12 cellular contexts compared by ENCODE assay signal in genomic region chr3:18531662-18532061, GRCh38.
DNase-seq lines count a peak whose midpoint lies in the region; ATAC-seq and TF ChIP-seq lines count a peak whose summit lies in the region.
"Had no signal": no experiment of that assay in that cellular context is flagged by ENCODE, and none has a peak within 500 bp of the region (broad histone marks: within the 10 kb centered on the region; RNA-seq: fewer than 3 reads in every experiment).

No MANE protein-coding gene starts in this region.

- peaks cover 6% of the 10 kb centered on the region for H3K9me3 Mint-ChIP-seq in activated T-helper 2 cell treated with anti-CD3 and anti-CD28 coated beads, Interferon-gamma antibody, Interleukin-2, Interleukin-4, amounts not matched to agents 10 μg/mL and 5 μg/mL and 100 μg/mL, durations not matched to agents 14 hours and 24 hours and 36 hours
- H3K9me3 Mint-ChIP-seq in mesothelial cell of epicardium, result no peaks in the 10 kb centered on the region
- peaks cover 23% of the 10 kb centered on the region for H3K9me3 Mint-ChIP-seq in HFFc6

- DNase-seq in NAMALWA (ENCODE audit: low spot score) (peak; percentile 36), NCI-H2029 treated with DMSO at 0.1 percent for 48 hours (lab: John Stamatoyannopoulos, UW) (no peak), mesothelial cell of epicardium (ENCODE audit: low spot score in 2 of 2, unreplicated experiment in 2 of 2) (no peak), HFFc6 (no peak)
- DNase-seq in activated T-helper 2 cell treated with anti-CD3 and anti-CD28 coated beads, Interferon-gamma antibody, Interleukin-2, Interleukin-4, amounts not matched to agents 10 μg/mL and 5 μg/mL and 100 μg/mL, durations not matched to agents 14 hours and 24 hours and 36 hours (ENCODE audit: low spot score), result no peak
- DNase-seq: CD4-positive, alpha-beta memory T cell; left ventricle myocardium superior; NCI-H2171 treated with DMSO at 0.1 percent for 48 hours had no signal

- no peak overlapping the region for H3K27ac Mint-ChIP-seq in activated T-helper 2 cell treated with anti-CD3 and anti-CD28 coated beads, Interferon-gamma antibody, Interleukin-2, Interleukin-4, amounts not matched to agents 10 μg/mL and 5 μg/mL and 100 μg/mL, durations not matched to agents 14 hours and 24 hours and 36 hours
- H3K27ac Mint-ChIP-seq in mesothelial cell of epicardium (no peak overlapping the region), HFFc6 (no peak overlapping the region)

- ATAC-seq in GM18519 (IDR thresholded peaks at IDR 0.05; ENCODE audit: low FRiP score, unreplicated experiment) (peak; percentile 96), GM19468 (IDR thresholded peaks at IDR 0.05; ENCODE audit: extremely low read depth, unreplicated experiment) (peak; percentile 74), HG02938 (IDR thresholded peaks at IDR 0.05; ENCODE audit: unreplicated experiment) (peak; percentile 89)
- ATAC-seq: HCT116, left ventricle myocardium superior had no signal

- H3K4me1 Mint-ChIP-seq in activated T-helper 2 cell treated with anti-CD3 and anti-CD28 coated beads, Interferon-gamma antibody, Interleukin-2, Interleukin-4, amounts not matched to agents 10 μg/mL and 5 μg/mL and 100 μg/mL, durations not matched to agents 14 hours and 24 hours and 36 hours (ENCODE audit: low read depth), result peaks cover 12% of the 10 kb centered on the region
- H3K4me1 Mint-ChIP-seq in mesothelial cell of epicardium (no peaks in the 10 kb centered on the region), HFFc6 (ENCODE audit: low read depth) (no peaks in the 10 kb centered on the region)

- intact Hi-C loops in activated T-helper 2 cell treated with anti-CD3 and anti-CD28 coated beads, Interferon-gamma antibody, Interleukin-2, Interleukin-4, amounts not matched to agents 10 μg/mL and 5 μg/mL and 100 μg/mL, durations not matched to agents 14 hours and 24 hours and 36 hours (cut with micrococcal nuclease), result no loop called here

- H3K27me3 Mint-ChIP-seq in activated T-helper 2 cell treated with anti-CD3 and anti-CD28 coated beads, Interferon-gamma antibody, Interleukin-2, Interleukin-4, amounts not matched to agents 10 μg/mL and 5 μg/mL and 100 μg/mL, durations not matched to agents 14 hours and 24 hours and 36 hours (ENCODE audit: low read depth), result no peaks in the 10 kb centered on the region
- H3K27me3 Mint-ChIP-seq in mesothelial cell of epicardium (ENCODE audit: low read depth) (no peaks in the 10 kb centered on the region), HFFc6 (ENCODE audit: insufficient read depth) (no peaks in the 10 kb centered on the region; the same call in 1 of the 2 replicates)
- H3K27me3 Mint-ChIP-seq: CD4-positive, alpha-beta memory T cell had no signal

- H3K36me3 Mint-ChIP-seq in activated T-helper 2 cell treated with anti-CD3 and anti-CD28 coated beads, Interferon-gamma antibody, Interleukin-2, Interleukin-4, amounts not matched to agents 10 μg/mL and 5 μg/mL and 100 μg/mL, durations not matched to agents 14 hours and 24 hours and 36 hours (ENCODE audit: low read depth), result peaks cover 52% of the 10 kb centered on the region
- H3K36me3 Mint-ChIP-seq in mesothelial cell of epicardium (no peaks in the 10 kb centered on the region), HFFc6 (ENCODE audit: low read depth) (no peaks in the 10 kb centered on the region; the same call in 1 of the 2 replicates)

- H3K4me3 Mint-ChIP-seq in activated T-helper 2 cell treated with anti-CD3 and anti-CD28 coated beads, Interferon-gamma antibody, Interleukin-2, Interleukin-4, amounts not matched to agents 10 μg/mL and 5 μg/mL and 100 μg/mL, durations not matched to agents 14 hours and 24 hours and 36 hours (ENCODE audit: low read depth), result no peak overlapping the region
- H3K4me3 Mint-ChIP-seq in mesothelial cell of epicardium, result no peak overlapping the region
- no peak overlapping the region for H3K4me3 Mint-ChIP-seq in HFFc6
- H3K4me3 Mint-ChIP-seq: CD4-positive, alpha-beta memory T cell had no signal

- TF ChIP-seq CTCF in mesothelial cell of epicardium (IDR thresholded peaks at IDR 0.05; ENCODE audit: unreplicated experiment), result no peak
- no peak for TF ChIP-seq CTCF in HFFc6 (IDR thresholded peaks at IDR 0.05)
